Comparison of ENCODE assay signal across 24 cellular contexts in the genomic region with DNA sequence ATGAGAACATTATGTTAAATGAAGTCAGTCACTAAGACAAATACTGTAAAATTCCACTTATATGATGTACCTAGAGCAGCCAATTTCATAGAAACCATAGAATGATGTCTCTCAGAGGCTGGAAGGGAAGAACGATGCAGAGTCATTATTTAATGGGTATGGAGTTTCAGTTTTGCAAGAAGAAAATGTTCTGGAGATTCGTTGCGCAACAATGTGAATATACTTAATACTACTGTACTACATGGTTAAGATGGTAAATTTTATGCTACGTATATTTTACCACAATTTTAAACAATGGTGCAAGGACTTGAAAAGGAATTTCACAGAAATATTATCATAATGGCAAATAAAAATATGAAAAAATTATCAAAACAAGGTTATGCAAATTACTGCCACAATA.
"Had no signal": no experiment of that assay in that cellular context is flagged by ENCODE, and none has a peak within 500 bp of the region (broad histone marks: within the 10 kb centered on the region; RNA-seq: fewer than 3 reads in every experiment).

No MANE protein-coding gene starts in this region.

- DNase-seq: activated CD4-positive, alpha-beta T cell treated with anti-CD3 and anti-CD28 coated beads for 48 hours; activated CD4-positive, alpha-beta T cell treated with anti-CD3 and anti-CD28 coated beads, Interleukin-2, amount 50 U/mL, for 4 hours; activated CD4-positive, CD25-positive, alpha-beta regulatory T cell treated with anti-CD3 and anti-CD28 coated beads, Interleukin-2, amount 50 U/mL, for 72 hours; activated CD8-positive, alpha-beta memory T cell treated with anti-CD3 and anti-CD28 coated beads, Interleukin-2, amount 50 U/mL, for 48 hours; activated CD8-positive, alpha-beta T cell treated with anti-CD3 and anti-CD28 coated beads, Interleukin-2, amount 10 ng/mL, durations not matched to agents 7 days and 5 days; activated naive CD4-positive, alpha-beta T cell treated with anti-CD3 and anti-CD28 coated beads, Interleukin-2, amount 50 U/mL, for 16 hours; activated naive CD8-positive, alpha-beta T cell treated with anti-CD3 and anti-CD28 coated beads, Interleukin-2, amount 10 ng/mL, durations not matched to agents 7 days and 5 days; activated T-cell treated with anti-CD3 and anti-CD28 coated beads, Interleukin-2, amount 50 U/mL, for 1 hour; amniotic stem cell; body of pancreas; MM.1S; NCI-H1092; NCI-H1417; NCI-H1930; NCI-H345; NCI-H510A; NCI-H69; NK-92 treated with Interleukin-12 subunit alpha and Interleukin-12 subunit beta, amount 100 ng/mL, for 24 hours; RPMI8226; SJCRH30; SK-N-SH; T-helper 1 cell had no signal

- H3K4me3 ChIP-seq: ascending aorta, body of pancreas, SJCRH30 had no signal

- H3K4me1 ChIP-seq: ascending aorta, SJCRH30 had no signal

- H3K36me3 ChIP-seq: ascending aorta, SJCRH30 had no signal

- H3K4me2 ChIP-seq: SK-N-SH had no signal

- H3K9me3 ChIP-seq: ascending aorta, body of pancreas, SJCRH30, SK-N-SH had no signal

- H3K27ac ChIP-seq: ascending aorta, body of pancreas, SJCRH30 had no signal

- ATAC-seq: activated CD8-positive, alpha-beta T cell treated with anti-CD3 and anti-CD28 coated beads, Interleukin-2, amount 10 ng/mL, durations not matched to agents 7 days and 5 days; body of pancreas; Right ventricle myocardium inferior had no signal

- H3K27me3 ChIP-seq: ascending aorta, body of pancreas, SJCRH30 had no signal

- H3K9ac ChIP-seq: SK-N-SH had no signal
